In genomic region chr11:68325894-68326220, GRCh38 we compare ENCODE assay signal across 22 cellular contexts. TPM values are rescaled to one million over a fixed set of nuclear protein-coding genes. Genes with fewer than 3 reads are reported as not detected.
DNase-seq lines count a peak whose midpoint lies in the region; ATAC-seq, FAIRE-seq and TF ChIP-seq lines count a peak whose summit lies in the region.
"Had no signal": no experiment of that assay in that cellular context is flagged by ENCODE, and none has a peak within 500 bp of the region (broad histone marks: within the 10 kb centered on the region; RNA-seq: fewer than 3 reads in every experiment).

No MANE protein-coding gene starts in this region.

- H3K4me1 ChIP-seq in BLaER1 = peaks cover 100% of the 10 kb centered on the region
- H3K4me1 ChIP-seq in Loucy (ENCODE audit: insufficient read depth, low read length, poor library complexity, severe bottlenecking) = peaks cover 76% of the 10 kb centered on the region
- peaks cover 19 to 30% (median 28%) of the 10 kb centered on the region in 3 donors for H3K4me1 ChIP-seq in pancreas

- intact Hi-C loops in pancreas (cut with DNase I) = no loop called here

- no peak for ATAC-seq in pancreas
- ATAC-seq: PC-3 had no signal

- H3K9me2 ChIP-seq in Loucy (replicated peaks; ENCODE audit: low read depth, low read length) = no peaks in the 10 kb centered on the region

- TF ChIP-seq CTCF in Loucy (conservative IDR thresholded peaks at IDR 0.05; ENCODE audit: low read length) = no peak
- no peak for TF ChIP-seq CTCF in pancreas (IDR thresholded peaks at IDR 0.05)
- no peak for TF ChIP-seq CTCF in GM20000 (IDR thresholded peaks at IDR 0.05; ENCODE audit: extremely low read depth, missing control alignments)

- no peak for DNase-seq in pancreas
- no peak for DNase-seq in amygdala (lab: John Stamatoyannopoulos, UW)
- DNase-seq in stimulated activated CD8-positive, alpha-beta memory T cell treated with anti-CD3 and anti-CD28 coated beads, Interleukin-4, amount 100 ng/mL, for 48 hours = no peak
- no peak for DNase-seq in GM20000 (ENCODE audit: low spot score)
- DNase-seq: CD8-positive, alpha-beta memory T cell; HFFc6; KG1; MV-4-11; NCI-H1417; NCI-H187 treated with DMSO at 0.1 percent for 48 hours; NCI-H226; NCI-H524; PC-3 had no signal

- H3K9ac ChIP-seq in BLaER1 (peak overlapping the region; percentile 64), Loucy (ENCODE audit: low read depth, low read length, poor library complexity, severe bottlenecking) (peak overlapping the region; percentile 10)

- H3F3A ChIP-seq in Loucy (ENCODE audit: low read depth) = peaks cover 7% of the 10 kb centered on the region

- no peaks in the 10 kb centered on the region for H3K27me3 ChIP-seq in BLaER1
- H3K27me3 ChIP-seq in Loucy (ENCODE audit: insufficient read depth, low read length, poor library complexity, severe bottlenecking) = no peaks in the 10 kb centered on the region
- H3K27me3 ChIP-seq in layer of hippocampus (ENCODE audit: control insufficient read depth, insufficient read depth, low read length) = no peaks in the 10 kb centered on the region
- no peaks in the 10 kb centered on the region for H3K27me3 ChIP-seq in pancreas
- H3K27me3 ChIP-seq: SJSA1 had no signal

- H3K9me3 ChIP-seq in BLaER1 (no peaks in the 10 kb centered on the region), Loucy (ENCODE audit: insufficient read depth, low read depth, low read length) (no peaks in the 10 kb centered on the region), pancreas (no peaks in the 10 kb centered on the region)
- H3K9me3 ChIP-seq: A549, SJSA1 had no signal

- FAIRE-seq in pancreas (lab: Jason Lieb, UNC) = no peak
- FAIRE-seq: A549, D721Med, GM12891, GM18507, H54 had no signal

- H3K4me2 ChIP-seq in BLaER1 (peak overlapping the region; percentile 86), Loucy (ENCODE audit: low read depth, low read length, poor library complexity, severe bottlenecking) (peak overlapping the region; percentile 93)
- H3K4me2 ChIP-seq: A549 had no signal

- peaks cover 97% of the 10 kb centered on the region for H3K79me2 ChIP-seq in Loucy (ENCODE audit: insufficient read depth, low read length)

- H2AFZ ChIP-seq in Loucy (ENCODE audit: low read length) = no peak overlapping the region

- H4K20me1 ChIP-seq in BLaER1 = peaks cover 100% of the 10 kb centered on the region
- peaks cover 2% of the 10 kb centered on the region for H4K20me1 ChIP-seq in Loucy (ENCODE audit: insufficient read depth, low read length, poor library complexity, severe bottlenecking)

- H3K27ac ChIP-seq in BLaER1 (peak overlapping the region; percentile 73), layer of hippocampus (ENCODE audit: low read depth, low read length) (peak overlapping the region; percentile 52), pancreas (peak overlapping the region in 3 of 4 donors; percentile 17 to 61 (median 31))
- H3K27ac ChIP-seq: A549, SJSA1 had no signal

- H3K36me3 ChIP-seq in BLaER1 = peaks cover 50% of the 10 kb centered on the region
- no peaks in the 10 kb centered on the region for H3K36me3 ChIP-seq in Loucy (ENCODE audit: insufficient read depth, low read length)
- no peaks in the 10 kb centered on the region for H3K36me3 ChIP-seq in pancreas
- H3K36me3 ChIP-seq: SJSA1 had no signal

- H3K4me3 ChIP-seq in BLaER1 = peak overlapping the region; percentile 1; the same call in 1 of the 2 replicates
- H3K4me3 ChIP-seq in Loucy (ENCODE audit: low read length, poor library complexity, severe bottlenecking) = no peak overlapping the region
- H3K4me3 ChIP-seq in pancreas = no peak overlapping the region
- H3K4me3 ChIP-seq: A549, SJSA1 had no signal

- WGBS in pancreas, 2 donors = 82 to 83% methylated on average over 14 of the region's 14 CpGs

RNA-seq across cellular contexts. Expression of gene LRP5, which starts 13.5 kb away (rescaled TPM):
- 10 to 100 TPM; 27.4 to 50.6 (median 31.3) TPM for total RNA-seq in pancreas
- polyA plus RNA-seq in pancreas = 10 to 100 TPM; 43.7 to 62.8 TPM

RNA-seq across cellular contexts. Expression of gene C11orf24, which starts 54.1 kb away (rescaled TPM):
- 10 to 100 TPM; 12.4 to 19.9 (median 16.6) TPM for total RNA-seq in pancreas
- 10 to 100 TPM; 19.0 to 20.3 TPM for polyA plus RNA-seq in pancreas
